Comparison of ENCODE assay signal across 1 cellular context in genomic region chr1:154982897-154983648, GRCh38.
TF ChIP-seq lines count a peak whose summit lies in the region.

Gene FLAD1 (plus strand): TSS chr1:154983344. CDS start chr1:154983695, 351 bp downstream.

TF ChIP-seq in HepG2, 621 proteins besides CTCF, POLR2A, EP300 and RAD21 (continued from another document and continues in another):
- 0 out of 2 replicates have a peak, but pooled peaks have one; percentile 26 for TF ChIP-seq ZNF142 (CRISPR knock-in tag; IDR thresholded peaks at IDR 0.05)
- 0 out of 2 replicates have a peak, but pooled peaks have one; percentile 61 for TF ChIP-seq RFXANK (CRISPR knock-in tag; IDR thresholded peaks at IDR 0.05)
- peak; percentile 89 for TF ChIP-seq MXD4 (CRISPR knock-in tag; IDR thresholded peaks at IDR 0.05)
- TF ChIP-seq GMEB1 (CRISPR knock-in tag; IDR thresholded peaks at IDR 0.05; ENCODE audit: borderline replicate concordance): peak; percentile 62
- TF ChIP-seq TFDP1 (CRISPR knock-in tag; IDR thresholded peaks at IDR 0.05; ENCODE audit: borderline replicate concordance): peak; percentile 97
- 0 out of 4 replicates have a peak, but pooled peaks of 1 of the 2 experiments have one; percentile 25 for TF ChIP-seq HMGXB4 (CRISPR knock-in tag; IDR thresholded peaks at IDR 0.05; ENCODE audit: borderline replicate concordance in 1 of 2, low read depth in 1 of 2)
- TF ChIP-seq FOXK1 (CRISPR knock-in tag; IDR thresholded peaks at IDR 0.05; ENCODE audit: borderline replicate concordance, low read depth): peak; percentile 80
- no peak for TF ChIP-seq ZNF367 (CRISPR knock-in tag; IDR thresholded peaks at IDR 0.05; ENCODE audit: borderline replicate concordance)
- peak; percentile 37 for TF ChIP-seq FOXA3 (CRISPR knock-in tag; IDR thresholded peaks at IDR 0.05)
- peak; percentile 73; the same call in 1 of the 2 replicates for TF ChIP-seq MLX (CRISPR knock-in tag; IDR thresholded peaks at IDR 0.05)
- TF ChIP-seq POGK (CRISPR knock-in tag; conservative IDR thresholded peaks at IDR 0.05): 0 out of 2 replicates have a peak, but pooled peaks have one; percentile 53
- peak; percentile 59 for TF ChIP-seq DR1 (CRISPR knock-in tag; IDR thresholded peaks at IDR 0.05)
- no peak for TF ChIP-seq ARID5B (CRISPR knock-in tag; IDR thresholded peaks at IDR 0.05)
- peak; percentile 42; the same call in 1 of the 2 replicates for TF ChIP-seq IKZF5 (CRISPR knock-in tag; IDR thresholded peaks at IDR 0.05)
- no peak for TF ChIP-seq CSRNP1 (CRISPR knock-in tag; IDR thresholded peaks at IDR 0.05)
- no peak for TF ChIP-seq RCOR2 (CRISPR knock-in tag; IDR thresholded peaks at IDR 0.05)
- TF ChIP-seq GMEB2 (CRISPR knock-in tag; IDR thresholded peaks at IDR 0.05; ENCODE audit: low read depth): 0 out of 2 replicates have a peak, but pooled peaks have one; percentile 14
- TF ChIP-seq DMAP1 (CRISPR knock-in tag; IDR thresholded peaks at IDR 0.05): peak; percentile 77; the same call in 1 of the 2 replicates
- TF ChIP-seq BRD4 (CRISPR knock-in tag; IDR thresholded peaks at IDR 0.05): peak; percentile 46; the same call in 1 of the 2 replicates
- TF ChIP-seq ZNF317 (CRISPR knock-in tag; IDR thresholded peaks at IDR 0.05): peak; percentile 52; the same call in 1 of the 2 replicates
